Comparison of ENCODE assay signal across 1 cellular context in the genomic region with DNA sequence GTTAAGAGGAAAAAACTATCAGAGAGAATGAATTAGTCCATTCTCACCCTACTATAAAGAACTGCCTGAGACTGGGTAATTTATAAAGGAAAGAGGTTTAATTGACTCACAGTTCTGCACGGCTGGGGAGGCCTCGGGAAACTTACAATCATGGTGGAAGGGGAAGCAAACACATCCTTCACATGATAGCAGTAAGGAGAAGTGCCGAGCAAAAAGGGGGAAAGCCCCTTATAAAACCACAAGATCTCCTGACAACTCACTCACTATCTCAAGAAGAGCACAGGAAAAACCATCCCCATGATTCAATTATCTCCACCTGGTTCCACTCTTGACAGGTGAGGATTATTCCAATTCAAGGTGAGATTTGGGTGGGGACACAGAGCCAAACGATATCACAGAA. TPM values are rescaled to one million over a fixed set of nuclear protein-coding genes. Genes with fewer than 3 reads are reported as not detected.
"Had no signal": no experiment of that assay in that cellular context is flagged by ENCODE, and none has a peak within 500 bp of the region (broad histone marks: within the 10 kb centered on the region; RNA-seq: fewer than 3 reads in every experiment).

No MANE protein-coding gene starts in this region.

RNA-seq across cellular contexts. Expression of a gene that starts 29.3 kb away (rescaled TPM):
- polyA plus RNA-seq: SK-N-SH had no signal
